In genomic region chr11:64583296-64584262, GRCh38 we compare ENCODE assay signal across 16 cellular contexts. TPM values are rescaled to one million over a fixed set of nuclear protein-coding genes. Genes with fewer than 3 reads are reported as not detected.
A peak's percentile ranks its signal among the peaks of the same experiment; 100 is the strongest.
DNase-seq lines count a peak whose midpoint lies in the region; ATAC-seq and TF ChIP-seq lines count a peak whose summit lies in the region.
"Had no signal": no experiment of that assay in that cellular context is flagged by ENCODE, and none has a peak within 500 bp of the region (broad histone marks: within the 10 kb centered on the region; RNA-seq: fewer than 3 reads in every experiment).

No MANE protein-coding gene starts in this region.

- ATAC-seq in heart left ventricle: peak in 3 of 4 donors; percentile 9 to 76 (median 32)
- peak; percentile 34 for ATAC-seq in omental fat pad (ENCODE audit: low FRiP score)
- ATAC-seq in GM19351 (IDR thresholded peaks at IDR 0.05; ENCODE audit: unreplicated experiment): no peak
- ATAC-seq in HG03175 (IDR thresholded peaks at IDR 0.05; ENCODE audit: unreplicated experiment): no peak

- H3K4me3 ChIP-seq in heart left ventricle: no peak overlapping the region
- H3K4me3 ChIP-seq: ovary had no signal

- no peaks in the 10 kb centered on the region for H3K4me1 ChIP-seq in heart left ventricle
- H3K4me1 ChIP-seq: BE2C had no signal

- peaks cover 0 to 16% (median under 1%) of the 10 kb centered on the region in 12 donors for H3K9me3 ChIP-seq in heart left ventricle
- H3K9me3 ChIP-seq: BE2C, ovary had no signal

- TF ChIP-seq POLR2A in heart left ventricle (IDR thresholded peaks at IDR 0.05): no peak

- DNase-seq in EH (ENCODE audit: low read depth) (peak; percentile 31), M059J (ENCODE audit: low read depth) (peak; percentile 29), heart left ventricle (peak in 3 of 5 donors; percentile 22 to 66 (median 50)), omental fat pad (ENCODE audit: low spot score) (no peak), head of caudate nucleus (no peak), anterior cingulate cortex (lab: John Stamatoyannopoulos, UW) (no peak)
- DNase-seq: activated naive CD4-positive, alpha-beta T cell treated with anti-CD3 and anti-CD28 coated beads, Interleukin-2, amount 10 ng/mL, durations not matched to agents 7 days and 5 days; BE2C; brain microvascular endothelial cell; NCI-H187 treated with DMSO at 0.1 percent for 48 hours; NCI-H510A treated with DMSO at 0.1 percent for 48 hours; WERI-Rb-1 had no signal

- H3K27ac ChIP-seq in heart left ventricle: no peak overlapping the region
- H3K27ac ChIP-seq: brain microvascular endothelial cell, ovary, WERI-Rb-1 had no signal

- peaks cover 0 to 5% (median 0%) of the 10 kb centered on the region in 9 donors for H3K27me3 ChIP-seq in heart left ventricle
- H3K27me3 ChIP-seq: BE2C, brain microvascular endothelial cell, ovary had no signal

- intact Hi-C loops in heart left ventricle (cut with DNase I) (no loop called here), head of caudate nucleus (cut with DNase I) (no loop called here)

- TF ChIP-seq CTCF in heart left ventricle (IDR thresholded peaks at IDR 0.05): no peak
- no peak for TF ChIP-seq CTCF in omental fat pad (IDR thresholded peaks at IDR 0.05)

- no peaks in the 10 kb centered on the region for H3K36me3 ChIP-seq in heart left ventricle
- H3K36me3 ChIP-seq: BE2C, brain microvascular endothelial cell, ovary, WERI-Rb-1 had no signal

- WGBS in heart left ventricle, 4 donors: 77 to 84% (median 79%) methylated on average over 28 of the region's 28 CpGs

RNA-seq across cellular contexts. Expression of gene SLC22A12, which starts 7.4 kb away (rescaled TPM):
- total RNA-seq in M059J (2014; rRNA removed; shearing (Covaris generic)): not detected in 2 replicates
- total RNA-seq in heart left ventricle: not detected
- polyA plus RNA-seq in heart left ventricle: not detected
- total RNA-seq in omental fat pad: under 1 TPM in 1 of 4 donors, not detected in 3; 0.56 TPM
- total RNA-seq: mesothelial cell of epicardium, ovary had no signal
- polyA plus RNA-seq: ovary had no signal

RNA-seq across cellular contexts. Expression of gene SLC22A11, which starts 27.8 kb away (rescaled TPM):
- total RNA-seq in M059J (2014; rRNA removed; shearing (Covaris generic)): not detected in 2 replicates
- total RNA-seq in heart left ventricle: not detected
- polyA plus RNA-seq in heart left ventricle: not detected
- not detected for total RNA-seq in omental fat pad

Comparison
In these comparisons a context has a peak if more than half of its experiments do, and no peak if none do; other contexts are left out.
1. DNase-seq: peak in EH (single experiment), M059J (single experiment) and heart left ventricle (3 of 5); none in omental fat pad (single experiment), head of caudate nucleus (0 of 42) and anterior cingulate cortex (0 of 58).
2. ATAC-seq: peak in heart left ventricle (3 of 4) and omental fat pad (single experiment); none in GM19351 (single experiment) and HG03175 (single experiment).